8 cellular contexts compared by ENCODE assay signal in the genomic region with DNA sequence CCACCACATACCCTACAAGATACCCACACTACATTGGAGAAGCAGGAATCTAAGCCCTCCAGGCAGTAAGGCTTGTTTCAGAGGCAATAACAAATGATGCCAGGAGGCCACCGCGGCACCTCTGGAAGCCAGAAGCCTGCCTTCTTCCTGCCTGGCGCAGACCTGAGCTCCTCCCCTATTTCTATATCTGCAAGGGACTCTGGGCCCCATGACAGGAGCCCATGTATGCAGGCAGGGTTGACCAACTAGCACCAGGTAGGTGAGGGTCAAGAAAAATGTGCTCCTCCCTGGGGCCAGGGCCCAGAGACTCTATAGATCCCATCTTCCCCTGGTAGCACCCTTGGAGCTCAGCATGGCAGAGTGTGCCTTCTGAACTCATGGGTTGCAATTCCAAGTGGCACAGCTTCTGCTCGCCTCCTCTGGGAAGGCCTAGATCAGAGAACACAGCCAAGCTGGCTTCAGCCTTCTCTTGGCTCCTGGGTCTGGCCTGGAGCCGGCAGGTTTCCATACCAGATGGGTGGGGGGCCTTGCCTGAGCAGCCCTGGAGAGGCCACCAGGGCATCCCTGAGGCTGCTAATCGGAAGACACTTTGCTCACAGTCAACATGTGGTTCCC.
DNase-seq lines count a peak whose midpoint lies in the region; ATAC-seq, FAIRE-seq and TF ChIP-seq lines count a peak whose summit lies in the region.

No MANE protein-coding gene starts in this region.

- no peaks in the 10 kb centered on the region for H4K20me1 ChIP-seq in astrocyte (ENCODE audit: insufficient read depth, low read length)

- H3K4me2 ChIP-seq in astrocyte (ENCODE audit: low read length), result no peak overlapping the region

- no peaks in the 10 kb centered on the region for H3K36me3 ChIP-seq in astrocyte (ENCODE audit: insufficient read depth, low read length)
- peaks cover 6 to 19% (median 12%) of the 10 kb centered on the region in 3 donors for H3K36me3 ChIP-seq in skeletal muscle tissue (ENCODE audit: control insufficient read depth in 3 of 3, insufficient read depth in 3 of 3, low read length in 3 of 3)
- no peaks in the 10 kb centered on the region for H3K36me3 ChIP-seq in A673 (ENCODE audit: insufficient read depth, low read length, poor library complexity, severe bottlenecking)

- DNase-seq in astrocyte (ENCODE audit: low read depth), result no peak
- no peak for DNase-seq in GDM1 (lab: John Stamatoyannopoulos, UW)
- DNase-seq in GM19240 (ENCODE audit: insufficient read length, low spot score), result no peak
- no peak for DNase-seq in A673 (ENCODE audit: low spot score)
- DNase-seq in ureter (ENCODE audit: low spot score), result no peak

- no peaks in the 10 kb centered on the region for H3K9me3 Mint-ChIP-seq in astrocyte (ENCODE audit: unreplicated experiment)

- H3K27ac Mint-ChIP-seq in astrocyte (ENCODE audit: unreplicated experiment), result no peak overlapping the region

- H3K4me3 ChIP-seq in astrocyte (ENCODE audit: insufficient read depth, low read depth, low read length) (no peak overlapping the region), skeletal muscle tissue (ENCODE audit: low read length in 3 of 3) (no peak overlapping the region), A673 (ENCODE audit: low read depth, low read length, poor library complexity, severe bottlenecking) (no peak overlapping the region)

- H3K27me3 ChIP-seq in astrocyte (ENCODE audit: insufficient read depth, low read length), result no peaks in the 10 kb centered on the region
- no peaks in the 10 kb centered on the region for H3K27me3 ChIP-seq in skeletal muscle tissue (ENCODE audit: control insufficient read depth in 3 of 3, insufficient read depth in 3 of 3, low read length in 3 of 3)
- H3K27me3 ChIP-seq in A673 (replicated peaks; ENCODE audit: insufficient read depth, low read depth, low read length, poor library complexity), result no peaks in the 10 kb centered on the region

- FAIRE-seq in astrocyte (lab: Jason Lieb, UNC), result no peak

- intact Hi-C loops in A673 (cut with micrococcal nuclease; ENCODE audit: unreplicated experiment), result loop anchor here (1.0 to 5.0 kb wide), 2 partner anchors 195 to 804 kb away; no protein-coding TSS in a partner anchor

- POLR2A ChIA-PET in A673 (lab: Charles Lee; ENCODE audit: low non-redundant PET), result no interaction called here

- BruUV-seq in A673 (replicated peaks; lab: Mats Ljungman, UMichigan), result no TSS peak

- CTCF ChIA-PET in A673 (lab: Charles Lee), result interaction anchor here (1.1 to 1.4 kb wide), 2 partner anchors 86 to 195 kb away, joined by 3 to 9 read pairs; no protein-coding TSS in a partner anchor

- H3K4me1 ChIP-seq in astrocyte (ENCODE audit: insufficient read depth, low read length) (no peaks in the 10 kb centered on the region), skeletal muscle tissue (ENCODE audit: control insufficient read depth in 3 of 3, insufficient read depth in 3 of 3, low read length in 3 of 3) (peaks cover 27 to 41% (median 33%) of the 10 kb centered on the region in 3 donors), A673 (ENCODE audit: insufficient read depth, low read length, poor library complexity, severe bottlenecking) (no peaks in the 10 kb centered on the region)

- no peaks in the 10 kb centered on the region for H3K9me3 ChIP-seq in astrocyte (ENCODE audit: insufficient read depth, low read depth, low read length)
- no peaks in the 10 kb centered on the region for H3K9me3 ChIP-seq in skeletal muscle tissue (ENCODE audit: control insufficient read depth in 3 of 3, low read length in 3 of 3)
- H3K9me3 ChIP-seq in A673 (ENCODE audit: low read depth, low read length, poor library complexity, severe bottlenecking), result no peaks in the 10 kb centered on the region

- peaks cover 3% of the 10 kb centered on the region for H3K4me1 Mint-ChIP-seq in astrocyte (ENCODE audit: low read depth, unreplicated experiment)

- peaks cover 19% of the 10 kb centered on the region for H3K27me3 Mint-ChIP-seq in astrocyte (ENCODE audit: low read depth, unreplicated experiment)

- no peak overlapping the region for H2AFZ ChIP-seq in astrocyte (ENCODE audit: low read depth, low read length)

- no peaks in the 10 kb centered on the region for H3K79me2 ChIP-seq in astrocyte (ENCODE audit: insufficient read depth, low read length)

- ATAC-seq in GM18867 (IDR thresholded peaks at IDR 0.05; ENCODE audit: unreplicated experiment) (peak; percentile 16), HG02798 (IDR thresholded peaks at IDR 0.05; ENCODE audit: poor library complexity, unreplicated experiment) (peak; percentile 16)

- no peak for TF ChIP-seq CTCF in astrocyte (IDR thresholded peaks at IDR 0.05; ENCODE audit: insufficient read depth, low read depth, low read length)
- TF ChIP-seq CTCF in A673 (conservative IDR thresholded peaks at IDR 0.05; ENCODE audit: low read depth, low read length), result no peak

- H3K4me3 Mint-ChIP-seq in astrocyte (ENCODE audit: unreplicated experiment), result no peak overlapping the region

- no peak overlapping the region for H3K27ac ChIP-seq in astrocyte (ENCODE audit: low read depth, low read length)
- no peak overlapping the region for H3K27ac ChIP-seq in skeletal muscle tissue (ENCODE audit: low read depth, low read length)
- H3K27ac ChIP-seq in A673 (ENCODE audit: low read depth, low read length, poor library complexity, severe bottlenecking), result no peak overlapping the region

- H3K9ac ChIP-seq in astrocyte (ENCODE audit: low read length) (peak overlapping the region; percentile 17), skeletal muscle tissue (ENCODE audit: low read depth in 1 of 3, low read length in 3 of 3) (peak overlapping the region in 2 of 3 donors; percentile 14 to 50)

- H3K36me3 Mint-ChIP-seq in astrocyte (ENCODE audit: low read depth, unreplicated experiment), result peaks cover 5% of the 10 kb centered on the region
